Comparison of ENCODE assay signal across 8 cellular contexts in genomic region chr10:35822316-35822715, GRCh38.
A peak's percentile ranks its signal among the peaks of the same experiment; 100 is the strongest.
DNase-seq lines count a peak whose midpoint lies in the region; ATAC-seq lines count a peak whose summit lies in the region.

No MANE protein-coding gene starts in this region.

- intact Hi-C loops in activated CD4-positive, alpha-beta T cell treated with anti-CD3 and anti-CD28 coated beads, Interleukin-2, amount 10 ng/mL, durations not matched to agents 24 days and 14 days (cut with micrococcal nuclease), result no loop called here

- ATAC-seq in HG03159 (IDR thresholded peaks at IDR 0.05; ENCODE audit: unreplicated experiment), result no peak
- no peak for ATAC-seq in T-cell (replicated peaks in 1 of 4)
- no peak for ATAC-seq in HG02981 (IDR thresholded peaks at IDR 0.05; ENCODE audit: unreplicated experiment)

- H3K36me3 Mint-ChIP-seq in T-cell, result no peaks in the 10 kb centered on the region
- no peaks in the 10 kb centered on the region for H3K36me3 Mint-ChIP-seq in activated CD4-positive, alpha-beta T cell treated with anti-CD3 and anti-CD28 coated beads, Interleukin-2, amount 10 ng/mL, durations not matched to agents 24 days and 14 days (ENCODE audit: low read depth)

- POLR2A ChIA-PET in T-cell (lab: Charles Lee), result no interaction called here

- H3K27ac ChIP-seq in epithelial cell of prostate, result no peak overlapping the region

- H3K27ac Mint-ChIP-seq in T-cell, result no peak overlapping the region
- no peak overlapping the region for H3K27ac Mint-ChIP-seq in activated CD4-positive, alpha-beta T cell treated with anti-CD3 and anti-CD28 coated beads, Interleukin-2, amount 10 ng/mL, durations not matched to agents 24 days and 14 days

- peaks cover 0 to 5% of the 10 kb centered on the region in 2 donors for H3K27me3 Mint-ChIP-seq in T-cell
- no peaks in the 10 kb centered on the region for H3K27me3 Mint-ChIP-seq in activated CD4-positive, alpha-beta T cell treated with anti-CD3 and anti-CD28 coated beads, Interleukin-2, amount 10 ng/mL, durations not matched to agents 24 days and 14 days

- no peak overlapping the region for H3K4me3 Mint-ChIP-seq in T-cell
- no peak overlapping the region for H3K4me3 Mint-ChIP-seq in activated CD4-positive, alpha-beta T cell treated with anti-CD3 and anti-CD28 coated beads, Interleukin-2, amount 10 ng/mL, durations not matched to agents 24 days and 14 days

- H3K4me1 Mint-ChIP-seq in T-cell, result no peaks in the 10 kb centered on the region
- no peaks in the 10 kb centered on the region for H3K4me1 Mint-ChIP-seq in activated CD4-positive, alpha-beta T cell treated with anti-CD3 and anti-CD28 coated beads, Interleukin-2, amount 10 ng/mL, durations not matched to agents 24 days and 14 days

- CTCF ChIA-PET in T-cell (lab: Charles Lee), result no interaction called here

- H3K9me3 Mint-ChIP-seq in T-cell, result peaks cover 0 to 4% (median 0%) of the 10 kb centered on the region in 3 donors
- H3K9me3 Mint-ChIP-seq in activated CD4-positive, alpha-beta T cell treated with anti-CD3 and anti-CD28 coated beads, Interleukin-2, amount 10 ng/mL, durations not matched to agents 24 days and 14 days, result peaks cover 3% of the 10 kb centered on the region

- peak; percentile 87 for DNase-seq in AG20443 (ENCODE audit: low spot score)
- peak; percentile 67 for DNase-seq in NCI-H1092 (lab: John Stamatoyannopoulos, UW)
- peak; percentile 70 for DNase-seq in epithelial cell of prostate (ENCODE audit: low read depth, low spot score)
- DNase-seq in myocyte (ENCODE audit: low read depth), result peak; percentile 50
- no peak for DNase-seq in T-cell
- no peak for DNase-seq in activated CD4-positive, alpha-beta T cell treated with anti-CD3 and anti-CD28 coated beads, Interleukin-2, amount 10 ng/mL, durations not matched to agents 24 days and 14 days

Comparison
In these comparisons a context has a peak if more than half of its experiments do, and no peak if none do; other contexts are left out.
1. DNase-seq: peak in AG20443 (single experiment), NCI-H1092 (single experiment), epithelial cell of prostate (single experiment) and myocyte (single experiment); none in T-cell (0 of 34) and activated CD4-positive, alpha-beta T cell treated with anti-CD3 and anti-CD28 coated beads, Interleukin-2, amount 10 ng/mL, durations not matched to agents 24 days and 14 days (single experiment).